Comparison of ENCODE assay signal across 27 cellular contexts in genomic region chr15:48309740-48310139, GRCh38.
"Had no signal": no experiment of that assay in that cellular context is flagged by ENCODE, and none has a peak within 500 bp of the region (broad histone marks: within the 10 kb centered on the region; RNA-seq: fewer than 3 reads in every experiment).

No MANE protein-coding gene starts in this region.

- H3K27me3 Mint-ChIP-seq: progenitor cell of endocrine pancreas; stimulated activated naive B cell treated with anti-CD40 and anti-IgM and Interleukin-4, amounts not matched to agents 10 μg/mL and 1 μg/mL and 100 μg/mL, for 72 hours had no signal

- H3K4me3 Mint-ChIP-seq: immature natural killer cell; memory B cell; naive thymus-derived CD4-positive, alpha-beta T cell; natural killer cell treated with Interleukin-12 subunit alpha and Interleukin-12 subunit beta and Interleukin-15 and Interleukin-18, amount 100 ng/mL, for 72 hours; stimulated activated naive B cell treated with anti-CD40 and anti-IgM and Interleukin-4, amounts not matched to agents 10 μg/mL and 1 μg/mL and 100 μg/mL, for 72 hours had no signal

- H3K27me3 ChIP-seq: ovary, right atrium auricular region, stomach, testis, thyroid gland, transverse colon, upper lobe of right lung had no signal

- ATAC-seq: mucosa of descending colon; naive thymus-derived CD4-positive, alpha-beta T cell; natural killer cell treated with Interleukin-12 subunit alpha and Interleukin-12 subunit beta and Interleukin-15 and Interleukin-18, amount 100 ng/mL, for 72 hours; sciatic nerve; stimulated activated naive B cell treated with anti-CD40 and anti-IgM and Interleukin-4, amounts not matched to agents 10 μg/mL and 1 μg/mL and 100 μg/mL, for 72 hours; stimulated activated naive CD8-positive, alpha-beta T cell treated with anti-CD3 and anti-CD28 coated beads, Interleukin-15, Interleukin-2, amounts not matched to agents 100 U/mL and 50 U/mL, for 24 hours; upper lobe of right lung had no signal

- H3K36me3 ChIP-seq: left ventricle myocardium inferior, ovary, right atrium auricular region, stomach, thyroid gland, transverse colon, upper lobe of right lung had no signal

- H3K4me1 Mint-ChIP-seq: immature natural killer cell; memory B cell; stimulated activated naive B cell treated with anti-CD40 and anti-IgM and Interleukin-4, amounts not matched to agents 10 μg/mL and 1 μg/mL and 100 μg/mL, for 72 hours had no signal

- H3K9me3 Mint-ChIP-seq: immature natural killer cell; memory B cell; naive thymus-derived CD4-positive, alpha-beta T cell; natural killer cell treated with Interleukin-12 subunit alpha and Interleukin-12 subunit beta and Interleukin-15 and Interleukin-18, amount 100 ng/mL, for 72 hours; stimulated activated naive B cell treated with anti-CD40 and anti-IgM and Interleukin-4, amounts not matched to agents 10 μg/mL and 1 μg/mL and 100 μg/mL, for 72 hours had no signal

- H3K27ac Mint-ChIP-seq: immature natural killer cell; memory B cell; naive thymus-derived CD4-positive, alpha-beta T cell; natural killer cell treated with Interleukin-12 subunit alpha and Interleukin-12 subunit beta and Interleukin-15 and Interleukin-18, amount 100 ng/mL, for 72 hours; progenitor cell of endocrine pancreas; stimulated activated naive B cell treated with anti-CD40 and anti-IgM and Interleukin-4, amounts not matched to agents 10 μg/mL and 1 μg/mL and 100 μg/mL, for 72 hours had no signal

- FAIRE-seq: islet of Langerhans, urothelium cell line had no signal

- H3K4me1 ChIP-seq: left ventricle myocardium inferior, right atrium auricular region, stomach, testis, thyroid gland, transverse colon, upper lobe of right lung had no signal

- DNase-seq: hypothalamus; immature natural killer cell; left ventricle myocardium inferior; midbrain; mucosa of descending colon; naive thymus-derived CD4-positive, alpha-beta T cell; ovary; stimulated activated CD4-positive, alpha-beta T cell treated with anti-CD3 and anti-CD28 coated beads, Interleukin-12 subunit alpha, Interleukin-12 subunit beta, amount 100 ng/mL, for 4 hours; stimulated activated CD4-positive, alpha-beta T cell treated with anti-CD3 and anti-CD28 coated beads, Interleukin-15, amount 100 ng/mL, for 24 hours; stimulated activated CD4-positive, alpha-beta T cell treated with anti-CD3 and anti-CD28 coated beads, Interleukin-2, amount 100 ng/mL, for 24 hours; stimulated activated CD4-positive, alpha-beta T cell treated with anti-CD3 and anti-CD28 coated beads, Interleukin-4, amount 100 ng/mL, for 1 hour; stimulated activated naive B cell treated with anti-CD40 and anti-IgM and Interleukin-4, amounts not matched to agents 10 μg/mL and 1 μg/mL and 100 μg/mL, for 72 hours; stimulated activated naive CD8-positive, alpha-beta T cell treated with anti-CD3 and anti-CD28 coated beads, Interleukin-15, Interleukin-2, amounts not matched to agents 100 U/mL and 50 U/mL, for 24 hours; stomach; testis; thyroid gland; transverse colon; upper lobe of right lung had no signal

- H3K36me3 Mint-ChIP-seq: immature natural killer cell; memory B cell; natural killer cell treated with Interleukin-12 subunit alpha and Interleukin-12 subunit beta and Interleukin-15 and Interleukin-18, amount 100 ng/mL, for 72 hours; stimulated activated naive B cell treated with anti-CD40 and anti-IgM and Interleukin-4, amounts not matched to agents 10 μg/mL and 1 μg/mL and 100 μg/mL, for 72 hours had no signal

- H3K27ac ChIP-seq: left ventricle myocardium inferior, ovary, right atrium auricular region, skin epidermis, stomach, testis, thyroid gland, transverse colon, upper lobe of right lung had no signal

- H3K9me3 ChIP-seq: left ventricle myocardium inferior, mucosa of descending colon, ovary, right atrium auricular region, stomach, testis, thyroid gland, transverse colon, upper lobe of right lung had no signal

- H3K4me3 ChIP-seq: left ventricle myocardium inferior, lung, mucosa of descending colon, ovary, right atrium auricular region, skin epidermis, stomach, testis, thyroid gland, transverse colon, upper lobe of right lung had no signal
